Comparison of ENCODE assay signal across 20 cellular contexts in the genomic region with DNA sequence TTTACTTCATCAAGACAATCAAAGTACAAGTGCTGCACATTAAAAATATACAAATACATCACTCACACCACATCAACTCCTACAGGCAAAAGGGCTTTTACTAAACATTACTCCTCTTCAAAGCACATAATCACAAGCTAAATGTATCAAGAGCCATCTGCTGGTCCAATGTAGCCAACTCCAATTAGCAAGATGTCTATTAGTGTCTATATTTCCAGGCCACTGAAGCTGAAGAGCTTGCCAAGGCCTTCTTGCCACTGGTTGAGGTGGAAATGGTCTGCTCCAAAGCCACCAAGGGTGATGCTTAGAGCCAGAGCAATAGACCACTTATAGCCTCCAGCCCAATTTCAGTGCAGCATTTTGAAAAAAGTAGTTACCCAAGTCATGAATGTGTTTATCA. TPM values are rescaled to one million over a fixed set of nuclear protein-coding genes. Genes with fewer than 3 reads are reported as not detected.
DNase-seq lines count a peak whose midpoint lies in the region; ATAC-seq and TF ChIP-seq lines count a peak whose summit lies in the region.
"Had no signal": no experiment of that assay in that cellular context is flagged by ENCODE, and none has a peak within 500 bp of the region (broad histone marks: within the 10 kb centered on the region; RNA-seq: fewer than 3 reads in every experiment).

No MANE protein-coding gene starts in this region.

- H3K79me2 ChIP-seq in SK-N-SH (ENCODE audit: insufficient read depth) = no peaks in the 10 kb centered on the region

- DNase-seq in SK-N-SH (no peak), NCI-H2081 treated with DMSO at 0.1 percent for 48 hours (lab: John Stamatoyannopoulos, UW) (peak; percentile 84), RWPE2 (ENCODE audit: low spot score) (no peak), type B pancreatic cell (ENCODE audit: extremely low spot score, unreplicated experiment) (no peak), NCI-H128 (lab: John Stamatoyannopoulos, UW; ENCODE audit: unreplicated experiment) (no peak)
- DNase-seq in stimulated activated CD4-positive, alpha-beta T cell treated with anti-CD3 and anti-CD28 coated beads, Interleukin-2, amount 100 ng/mL, for 24 hours = no peak
- DNase-seq in activated CD8-positive, alpha-beta memory T cell treated with anti-CD3 and anti-CD28 coated beads, Interleukin-2, amount 10 ng/mL, durations not matched to agents 7 days and 5 days = no peak
- DNase-seq: activated CD4-positive, alpha-beta T cell treated with anti-CD3 and anti-CD28 coated beads for 36 hours; central memory CD4-positive, alpha-beta T cell; effector CD8-positive, alpha-beta T cell; Karpas-422; NCI-H1048; stimulated activated CD4-positive, alpha-beta T cell treated with anti-CD3 and anti-CD28 coated beads, Interleukin-4, amount 100 ng/mL, for 24 hours; trophoblast cell had no signal

- no peak overlapping the region for H3K4me2 ChIP-seq in SK-N-SH

- H3K4me3 ChIP-seq in SK-N-SH (ENCODE audit: low read depth in 2 of 2, low read length in 1 of 2) (no peak overlapping the region), RWPE2 (ENCODE audit: severe bottlenecking) (no peak overlapping the region)
- H3K4me3 ChIP-seq: ascending aorta, gastroesophageal sphincter, lung had no signal

- H3K27ac Mint-ChIP-seq in type B pancreatic cell = peak overlapping the region; percentile 35
- no peak overlapping the region for H3K27ac Mint-ChIP-seq in activated CD8-positive, alpha-beta memory T cell treated with anti-CD3 and anti-CD28 coated beads, Interleukin-2, amount 10 ng/mL, durations not matched to agents 7 days and 5 days
- H3K27ac Mint-ChIP-seq: activated CD4-positive, alpha-beta T cell treated with anti-CD3 and anti-CD28 coated beads for 36 hours; activated naive CD4-positive, alpha-beta T cell treated with anti-CD3 and anti-CD28 coated beads, Interleukin-2, amount 50 U/mL, for 72 hours; stimulated activated naive CD8-positive, alpha-beta T cell treated with anti-CD3 and anti-CD28 coated beads, Interleukin-15, Interleukin-2, amounts not matched to agents 100 ng/mL and 50 ng/mL, for 24 hours had no signal

- TF ChIP-seq CTCF in SK-N-SH (IDR thresholded peaks at IDR 0.05) = no peak
- TF ChIP-seq CTCF in RWPE2 (IDR thresholded peaks at IDR 0.05; ENCODE audit: poor library complexity, severe bottlenecking) = peak; percentile 2
- TF ChIP-seq CTCF in type B pancreatic cell (conservative IDR thresholded peaks at IDR 0.05) = no peak

- no peak overlapping the region for H3K9ac ChIP-seq in SK-N-SH

- no peaks in the 10 kb centered on the region for H3K36me3 Mint-ChIP-seq in type B pancreatic cell
- no peaks in the 10 kb centered on the region for H3K36me3 Mint-ChIP-seq in activated CD8-positive, alpha-beta memory T cell treated with anti-CD3 and anti-CD28 coated beads, Interleukin-2, amount 10 ng/mL, durations not matched to agents 7 days and 5 days

- H3K9me2 ChIP-seq in SK-N-SH = no peaks in the 10 kb centered on the region

- H4K20me1 ChIP-seq in SK-N-SH (ENCODE audit: insufficient read depth) = no peaks in the 10 kb centered on the region

- POLR2A ChIA-PET in SK-N-SH (lab: Yijun Ruan, JAX) = no interaction called here

- no peak for TF ChIP-seq EP300 in SK-N-SH (IDR thresholded peaks at IDR 0.05; ENCODE audit: borderline replicate concordance in 1 of 2, low read depth in 1 of 2, low read length in 1 of 2)

- CTCF ChIA-PET in SK-N-SH (lab: Yijun Ruan, JAX) = no interaction called here
- CTCF ChIA-PET in activated CD8-positive, alpha-beta memory T cell treated with anti-CD3 and anti-CD28 coated beads, Interleukin-2, amount 10 ng/mL, durations not matched to agents 7 days and 5 days (lab: Charles Lee) = no interaction called here

- H3K4me1 ChIP-seq in SK-N-SH (ENCODE audit: control insufficient read depth in 1 of 2, insufficient read depth in 2 of 2, low read depth in 1 of 2, low read length in 1 of 2) (peaks cover 0 to 5% of the 10 kb centered on the region in 2 experiments; a peak in 1 of 4 replicates), RWPE2 (ENCODE audit: insufficient read depth, poor library complexity, severe bottlenecking) (peaks cover 7% of the 10 kb centered on the region)
- H3K4me1 ChIP-seq: ascending aorta, gastroesophageal sphincter had no signal

- H3K4me3 Mint-ChIP-seq in type B pancreatic cell = no peak overlapping the region
- H3K4me3 Mint-ChIP-seq in activated CD8-positive, alpha-beta memory T cell treated with anti-CD3 and anti-CD28 coated beads, Interleukin-2, amount 10 ng/mL, durations not matched to agents 7 days and 5 days = no peak overlapping the region
- H3K4me3 Mint-ChIP-seq: activated CD4-positive, alpha-beta T cell treated with anti-CD3 and anti-CD28 coated beads for 36 hours; stimulated activated naive CD8-positive, alpha-beta T cell treated with anti-CD3 and anti-CD28 coated beads, Interleukin-15, Interleukin-2, amounts not matched to agents 100 ng/mL and 50 ng/mL, for 24 hours had no signal

- H3F3A ChIP-seq in SK-N-SH (replicated peaks; ENCODE audit: insufficient read depth) = no peaks in the 10 kb centered on the region

- H3K9me3 Mint-ChIP-seq in type B pancreatic cell = peaks cover 3% of the 10 kb centered on the region
- peaks cover 2% of the 10 kb centered on the region for H3K9me3 Mint-ChIP-seq in activated CD8-positive, alpha-beta memory T cell treated with anti-CD3 and anti-CD28 coated beads, Interleukin-2, amount 10 ng/mL, durations not matched to agents 7 days and 5 days (ENCODE audit: low read depth)
- H3K9me3 Mint-ChIP-seq: stimulated activated naive CD8-positive, alpha-beta T cell treated with anti-CD3 and anti-CD28 coated beads, Interleukin-15, Interleukin-2, amounts not matched to agents 100 ng/mL and 50 ng/mL, for 24 hours had no signal

- H3K36me3 ChIP-seq in SK-N-SH (replicated peaks in 1 of 2; ENCODE audit: control insufficient read depth in 1 of 2, insufficient read depth in 2 of 2, low read length in 1 of 2) (no peaks in the 10 kb centered on the region), RWPE2 (ENCODE audit: low read depth) (no peaks in the 10 kb centered on the region)
- H3K36me3 ChIP-seq: ascending aorta, gastroesophageal sphincter had no signal

- H3K27me3 ChIP-seq in SK-N-SH (ENCODE audit: insufficient read depth) (no peaks in the 10 kb centered on the region), RWPE2 (ENCODE audit: insufficient read depth, poor library complexity, severe bottlenecking) (no peaks in the 10 kb centered on the region)
- H3K27me3 ChIP-seq: ascending aorta had no signal

- no peaks in the 10 kb centered on the region for H3K27me3 Mint-ChIP-seq in type B pancreatic cell
- no peaks in the 10 kb centered on the region for H3K27me3 Mint-ChIP-seq in activated CD8-positive, alpha-beta memory T cell treated with anti-CD3 and anti-CD28 coated beads, Interleukin-2, amount 10 ng/mL, durations not matched to agents 7 days and 5 days
- H3K27me3 Mint-ChIP-seq: activated CD4-positive, alpha-beta T cell treated with anti-CD3 and anti-CD28 coated beads for 36 hours; stimulated activated naive CD8-positive, alpha-beta T cell treated with anti-CD3 and anti-CD28 coated beads, Interleukin-15, Interleukin-2, amounts not matched to agents 100 ng/mL and 50 ng/mL, for 24 hours had no signal

- no peaks in the 10 kb centered on the region for H3K9me3 ChIP-seq in SK-N-SH
- H3K9me3 ChIP-seq in RWPE2 (ENCODE audit: severe bottlenecking) = no peaks in the 10 kb centered on the region
- H3K9me3 ChIP-seq: ascending aorta, gastroesophageal sphincter had no signal

- TF ChIP-seq RAD21 in SK-N-SH (IDR thresholded peaks at IDR 0.05; ENCODE audit: low read length) = no peak

- H3K27ac ChIP-seq in SK-N-SH (ENCODE audit: low read depth in 2 of 2, low read length in 1 of 2) = no peak overlapping the region
- no peak overlapping the region for H3K27ac ChIP-seq in RWPE2 (ENCODE audit: poor library complexity, severe bottlenecking)
- H3K27ac ChIP-seq: ascending aorta, gastroesophageal sphincter had no signal

- 0 out of 2 replicates have a peak overlapping the region, but pooled peaks have one; percentile 45 for H2AFZ ChIP-seq in SK-N-SH (ENCODE audit: low read depth)

- ATAC-seq in SK-N-SH treated with all-trans-retinoic acid at 6 μM for 48 hours (no peak), RWPE2 (ENCODE audit: low read depth) (no peak)
- ATAC-seq in activated CD8-positive, alpha-beta memory T cell treated with anti-CD3 and anti-CD28 coated beads, Interleukin-2, amount 10 ng/mL, durations not matched to agents 7 days and 5 days = no peak
- ATAC-seq: activated CD4-positive, alpha-beta T cell treated with anti-CD3 and anti-CD28 coated beads for 36 hours; activated naive CD4-positive, alpha-beta T cell treated with anti-CD3 and anti-CD28 coated beads, Interleukin-2, amount 50 U/mL, for 72 hours; gastroesophageal sphincter had no signal

- H3K4me1 Mint-ChIP-seq in type B pancreatic cell (ENCODE audit: unreplicated experiment) = peaks cover 4% of the 10 kb centered on the region
- H3K4me1 Mint-ChIP-seq in activated CD8-positive, alpha-beta memory T cell treated with anti-CD3 and anti-CD28 coated beads, Interleukin-2, amount 10 ng/mL, durations not matched to agents 7 days and 5 days = no peaks in the 10 kb centered on the region
- H3K4me1 Mint-ChIP-seq: activated CD4-positive, alpha-beta T cell treated with anti-CD3 and anti-CD28 coated beads for 36 hours had no signal

TF ChIP-seq in SK-N-SH, 30 proteins besides CTCF, POLR2A, EP300 and RAD21 (continues in another document):
- no peak for TF ChIP-seq GATA2 (CRISPR knock-in tag; IDR thresholded peaks at IDR 0.05)
- TF ChIP-seq RCOR1 (IDR thresholded peaks at IDR 0.05; ENCODE audit: low read length) = no peak

TF ChIP-seq in SK-N-SH treated with all-trans-retinoic acid at 6 μM for 48 hours, 23 proteins besides CTCF, POLR2A, EP300 and RAD21 (continues in another document):
- TF ChIP-seq TOX (CRISPR knock-in tag; IDR thresholded peaks at IDR 0.05; ENCODE audit: borderline replicate concordance) (no peak), ZNF8 (CRISPR knock-in tag; IDR thresholded peaks at IDR 0.05) (no peak), ISL1 (CRISPR knock-in tag; IDR thresholded peaks at IDR 0.05) (no peak), OSR1 (CRISPR knock-in tag; IDR thresholded peaks at IDR 0.05) (no peak), ARNTL (CRISPR knock-in tag; IDR thresholded peaks at IDR 0.05; ENCODE audit: borderline replicate concordance, low read depth) (no peak)

RNA-seq across cellular contexts. Expression of gene RASSF9, which starts 54.5 kb away (rescaled TPM):
- polyA plus RNA-seq in SK-N-SH (2012; rRNA removed) = 0.21 and 0.32 TPM in 2 replicates
- 0.37 and 0.39 TPM in 2 replicates for polyA plus RNA-seq in SK-N-SH (2012; cell fraction: cytosol; rRNA removed)
- polyA plus RNA-seq in SK-N-SH (2012; cell fraction: nucleus; rRNA removed) = 0.06 and 0.17 TPM in 2 replicates
- 2.0 and 5.3 TPM in 2 replicates for total RNA-seq in type B pancreatic cell (ENCODE audit: low replicate concordance)
- not detected for total RNA-seq in activated CD8-positive, alpha-beta memory T cell treated with anti-CD3 and anti-CD28 coated beads, Interleukin-2, amount 10 ng/mL, durations not matched to agents 7 days and 5 days
- total RNA-seq: activated CD4-positive, alpha-beta T cell treated with anti-CD3 and anti-CD28 coated beads for 36 hours; activated naive CD4-positive, alpha-beta T cell treated with anti-CD3 and anti-CD28 coated beads, Interleukin-2, amount 50 U/mL, for 72 hours had no signal
